In genomic region chr9:73039253-73039915, GRCh38 we compare ENCODE assay signal across 13 cellular contexts.
DNase-seq lines count a peak whose midpoint lies in the region; ATAC-seq and TF ChIP-seq lines count a peak whose summit lies in the region.
"Had no signal": no experiment of that assay in that cellular context is flagged by ENCODE, and none has a peak within 500 bp of the region (broad histone marks: within the 10 kb centered on the region; RNA-seq: fewer than 3 reads in every experiment).

No MANE protein-coding gene starts in this region.

- DNase-seq in LHCN-M2 (ENCODE audit: low read depth): peak; percentile 63
- no peak for DNase-seq in esophagus squamous epithelium (lab: John Stamatoyannopoulos, UW)
- no peak for DNase-seq in lower lobe of right lung
- DNase-seq in superior temporal gyrus (ENCODE audit: extremely low spot score): peak; percentile 71
- DNase-seq in activated naive CD8-positive, alpha-beta T cell treated with anti-CD3 and anti-CD28 coated beads, Interleukin-2, amount 50 U/mL, for 24 hours: no peak
- DNase-seq in activated CD4-positive, alpha-beta T cell treated with anti-CD3 and anti-CD28 coated beads for 48 hours: no peak
- DNase-seq: activated gamma-delta T cell; COR-L47; NCI-H2171; stimulated activated CD4-positive, alpha-beta T cell treated with anti-CD3 and anti-CD28 coated beads, Interleukin-12 subunit alpha, Interleukin-12 subunit beta, amount 100 ng/mL, for 4 hours had no signal

- H3K27ac ChIP-seq in esophagus squamous epithelium (peak overlapping the region; percentile 21 to 85 (median 77)), lower lobe of right lung (peak overlapping the region; percentile 71)

- WGBS in esophagus squamous epithelium, 2 donors: 31 to 39% methylated on average over 2 of the region's 2 CpGs

- H3K4me3 ChIP-seq in esophagus squamous epithelium (no peak overlapping the region), lower lobe of right lung (no peak overlapping the region)

- H3K27ac Mint-ChIP-seq in activated naive CD8-positive, alpha-beta T cell treated with anti-CD3 and anti-CD28 coated beads, Interleukin-2, amount 50 U/mL, for 24 hours: no peak overlapping the region
- H3K27ac Mint-ChIP-seq: stimulated activated effector memory CD8-positive, alpha-beta T cell treated with anti-CD3 and anti-CD28 coated beads, Interleukin-12 subunit alpha, Interleukin-12 subunit beta, amount 100 ng/mL, for 72 hours had no signal

- TF ChIP-seq POLR2A in esophagus squamous epithelium (IDR thresholded peaks at IDR 0.05): no peak

- no peaks in the 10 kb centered on the region for H3K4me1 Mint-ChIP-seq in activated naive CD8-positive, alpha-beta T cell treated with anti-CD3 and anti-CD28 coated beads, Interleukin-2, amount 50 U/mL, for 24 hours
- H3K4me1 Mint-ChIP-seq: stimulated activated effector memory CD8-positive, alpha-beta T cell treated with anti-CD3 and anti-CD28 coated beads, Interleukin-12 subunit alpha, Interleukin-12 subunit beta, amount 100 ng/mL, for 72 hours had no signal

- H3K4me1 ChIP-seq in esophagus squamous epithelium (peaks cover 0 to 30% (median 6%) of the 10 kb centered on the region in 3 donors), lower lobe of right lung (no peaks in the 10 kb centered on the region)

- ATAC-seq in lower lobe of right lung (peak; percentile 40 to 63), HG03139 (IDR thresholded peaks at IDR 0.05; ENCODE audit: unreplicated experiment) (no peak), GM21390 (IDR thresholded peaks at IDR 0.05; ENCODE audit: unreplicated experiment) (no peak)
- ATAC-seq in activated naive CD8-positive, alpha-beta T cell treated with anti-CD3 and anti-CD28 coated beads, Interleukin-2, amount 50 U/mL, for 24 hours: no peak
- ATAC-seq: stimulated activated effector memory CD8-positive, alpha-beta T cell treated with anti-CD3 and anti-CD28 coated beads, Interleukin-12 subunit alpha, Interleukin-12 subunit beta, amount 100 ng/mL, for 72 hours had no signal

- no peaks in the 10 kb centered on the region for H3K27me3 ChIP-seq in esophagus squamous epithelium
- H3K27me3 ChIP-seq in lower lobe of right lung (ENCODE audit: low read depth): no peaks in the 10 kb centered on the region

- H3K27me3 Mint-ChIP-seq in activated naive CD8-positive, alpha-beta T cell treated with anti-CD3 and anti-CD28 coated beads, Interleukin-2, amount 50 U/mL, for 24 hours: peaks cover 7% of the 10 kb centered on the region

- no peaks in the 10 kb centered on the region for H3K36me3 Mint-ChIP-seq in activated naive CD8-positive, alpha-beta T cell treated with anti-CD3 and anti-CD28 coated beads, Interleukin-2, amount 50 U/mL, for 24 hours (ENCODE audit: low read depth)
- H3K36me3 Mint-ChIP-seq: stimulated activated effector memory CD8-positive, alpha-beta T cell treated with anti-CD3 and anti-CD28 coated beads, Interleukin-12 subunit alpha, Interleukin-12 subunit beta, amount 100 ng/mL, for 72 hours had no signal

- H3K9me3 Mint-ChIP-seq in activated naive CD8-positive, alpha-beta T cell treated with anti-CD3 and anti-CD28 coated beads, Interleukin-2, amount 50 U/mL, for 24 hours: no peaks in the 10 kb centered on the region
- H3K9me3 Mint-ChIP-seq: stimulated activated effector memory CD8-positive, alpha-beta T cell treated with anti-CD3 and anti-CD28 coated beads, Interleukin-12 subunit alpha, Interleukin-12 subunit beta, amount 100 ng/mL, for 72 hours had no signal

- H3K4me3 Mint-ChIP-seq in activated naive CD8-positive, alpha-beta T cell treated with anti-CD3 and anti-CD28 coated beads, Interleukin-2, amount 50 U/mL, for 24 hours: no peak overlapping the region
- H3K4me3 Mint-ChIP-seq: stimulated activated effector memory CD8-positive, alpha-beta T cell treated with anti-CD3 and anti-CD28 coated beads, Interleukin-12 subunit alpha, Interleukin-12 subunit beta, amount 100 ng/mL, for 72 hours had no signal

- no peaks in the 10 kb centered on the region for H3K36me3 ChIP-seq in esophagus squamous epithelium
- no peaks in the 10 kb centered on the region for H3K36me3 ChIP-seq in lower lobe of right lung

- intact Hi-C loops in esophagus squamous epithelium (cut with DNase I) (no loop called here), lower lobe of right lung (cut with DNase I) (no loop called here)

- H3K9me3 ChIP-seq in esophagus squamous epithelium (no peaks in the 10 kb centered on the region), lower lobe of right lung (no peaks in the 10 kb centered on the region)

- TF ChIP-seq CTCF in esophagus squamous epithelium (IDR thresholded peaks at IDR 0.05): no peak
- TF ChIP-seq CTCF in lower lobe of right lung (IDR thresholded peaks at IDR 0.05): no peak

Comparison
In these comparisons a context has a peak if more than half of its experiments do, and no peak if none do; other contexts are left out.
1. DNase-seq: peak in LHCN-M2 (single experiment) and superior temporal gyrus (single experiment); none in esophagus squamous epithelium (single experiment), lower lobe of right lung (single experiment), activated naive CD8-positive, alpha-beta T cell treated with anti-CD3 and anti-CD28 coated beads, Interleukin-2, amount 50 U/mL, for 24 hours (single experiment) and activated CD4-positive, alpha-beta T cell treated with anti-CD3 and anti-CD28 coated beads for 48 hours (single experiment).
2. ATAC-seq: peak in lower lobe of right lung (2 of 2); none in activated naive CD8-positive, alpha-beta T cell treated with anti-CD3 and anti-CD28 coated beads, Interleukin-2, amount 50 U/mL, for 24 hours (single experiment), HG03139 (single experiment) and GM21390 (single experiment).